8 cellular contexts compared by ENCODE assay signal in genomic region chr3:16448691-16449090, GRCh38.
DNase-seq lines count a peak whose midpoint lies in the region; ATAC-seq lines count a peak whose summit lies in the region.

No MANE protein-coding gene starts in this region.

- H3K27ac Mint-ChIP-seq in activated T-helper 1 cell treated with anti-CD3 and anti-CD28 coated beads, Interleukin-12 subunit alpha, Interleukin-12 subunit beta, Interleukin-2, Interleukin-4 antibody, amounts not matched to agents 30 ng/mL and 10 ng/mL and 1 ng/mL, durations not matched to agents 14 hours and 24 hours and 36 hours, result peak overlapping the region; percentile 79

- intact Hi-C loops in activated T-helper 1 cell treated with anti-CD3 and anti-CD28 coated beads, Interleukin-12 subunit alpha, Interleukin-12 subunit beta, Interleukin-2, Interleukin-4 antibody, amounts not matched to agents 30 ng/mL and 10 ng/mL and 1 ng/mL, durations not matched to agents 14 hours and 24 hours and 36 hours (cut with micrococcal nuclease), result loop anchor here (1.0 kb wide), 1 partner anchor 64 kb away; no protein-coding TSS in a partner anchor
- intact Hi-C loops in left ventricle myocardium superior (cut with micrococcal nuclease), result no loop called here

- no peaks in the 10 kb centered on the region for H3K27me3 Mint-ChIP-seq in activated T-helper 1 cell treated with anti-CD3 and anti-CD28 coated beads, Interleukin-12 subunit alpha, Interleukin-12 subunit beta, Interleukin-2, Interleukin-4 antibody, amounts not matched to agents 30 ng/mL and 10 ng/mL and 1 ng/mL, durations not matched to agents 14 hours and 24 hours and 36 hours (ENCODE audit: insufficient read depth)

- peak; percentile 15 for DNase-seq in activated naive CD4-positive, alpha-beta T cell treated with Interleukin-2 at 50 U/mL for 16 hours
- no peak for DNase-seq in activated naive CD4-positive, alpha-beta T cell (lab: John Stamatoyannopoulos, UW)
- no peak for DNase-seq in activated T-helper 1 cell treated with anti-CD3 and anti-CD28 coated beads, Interleukin-12 subunit alpha, Interleukin-12 subunit beta, Interleukin-2, Interleukin-4 antibody, amounts not matched to agents 30 ng/mL and 10 ng/mL and 1 ng/mL, durations not matched to agents 14 hours and 24 hours and 36 hours (ENCODE audit: low spot score)
- peak; percentile 77 for DNase-seq in left ventricle myocardium superior
- DNase-seq in stimulated activated CD4-positive, alpha-beta T cell treated with anti-CD3 and anti-CD28 coated beads, Interleukin-12 subunit alpha, Interleukin-12 subunit beta, amount 100 ng/mL, for 4 hours, result peak; percentile 21
- no peak for DNase-seq in NCI-H510A (lab: John Stamatoyannopoulos, UW)

- peaks cover 33% of the 10 kb centered on the region for H3K36me3 Mint-ChIP-seq in activated T-helper 1 cell treated with anti-CD3 and anti-CD28 coated beads, Interleukin-12 subunit alpha, Interleukin-12 subunit beta, Interleukin-2, Interleukin-4 antibody, amounts not matched to agents 30 ng/mL and 10 ng/mL and 1 ng/mL, durations not matched to agents 14 hours and 24 hours and 36 hours (ENCODE audit: low read depth)

- ATAC-seq in left ventricle myocardium superior (peak; percentile 75), GM19467 (IDR thresholded peaks at IDR 0.05; ENCODE audit: unreplicated experiment) (no peak), HG02938 (IDR thresholded peaks at IDR 0.05; ENCODE audit: unreplicated experiment) (no peak)

- H3K4me3 Mint-ChIP-seq in activated T-helper 1 cell treated with anti-CD3 and anti-CD28 coated beads, Interleukin-12 subunit alpha, Interleukin-12 subunit beta, Interleukin-2, Interleukin-4 antibody, amounts not matched to agents 30 ng/mL and 10 ng/mL and 1 ng/mL, durations not matched to agents 14 hours and 24 hours and 36 hours, result no peak overlapping the region

- H3K4me1 Mint-ChIP-seq in activated T-helper 1 cell treated with anti-CD3 and anti-CD28 coated beads, Interleukin-12 subunit alpha, Interleukin-12 subunit beta, Interleukin-2, Interleukin-4 antibody, amounts not matched to agents 30 ng/mL and 10 ng/mL and 1 ng/mL, durations not matched to agents 14 hours and 24 hours and 36 hours (ENCODE audit: low read depth), result peaks cover 56% of the 10 kb centered on the region

- H3K9me3 Mint-ChIP-seq in activated T-helper 1 cell treated with anti-CD3 and anti-CD28 coated beads, Interleukin-12 subunit alpha, Interleukin-12 subunit beta, Interleukin-2, Interleukin-4 antibody, amounts not matched to agents 30 ng/mL and 10 ng/mL and 1 ng/mL, durations not matched to agents 14 hours and 24 hours and 36 hours, result no peaks in the 10 kb centered on the region

Comparison
In these comparisons a context has a peak if more than half of its experiments do, and no peak if none do; other contexts are left out.
1. DNase-seq: peak in activated naive CD4-positive, alpha-beta T cell treated with Interleukin-2 at 50 U/mL for 16 hours (single experiment), left ventricle myocardium superior (single experiment) and stimulated activated CD4-positive, alpha-beta T cell treated with anti-CD3 and anti-CD28 coated beads, Interleukin-12 subunit alpha, Interleukin-12 subunit beta, amount 100 ng/mL, for 4 hours (single experiment); none in activated naive CD4-positive, alpha-beta T cell (0 of 4), activated T-helper 1 cell treated with anti-CD3 and anti-CD28 coated beads, Interleukin-12 subunit alpha, Interleukin-12 subunit beta, Interleukin-2, Interleukin-4 antibody, amounts not matched to agents 30 ng/mL and 10 ng/mL and 1 ng/mL, durations not matched to agents 14 hours and 24 hours and 36 hours (single experiment) and NCI-H510A (single experiment).